Comparison of ENCODE assay signal across 8 cellular contexts in the genomic region with DNA sequence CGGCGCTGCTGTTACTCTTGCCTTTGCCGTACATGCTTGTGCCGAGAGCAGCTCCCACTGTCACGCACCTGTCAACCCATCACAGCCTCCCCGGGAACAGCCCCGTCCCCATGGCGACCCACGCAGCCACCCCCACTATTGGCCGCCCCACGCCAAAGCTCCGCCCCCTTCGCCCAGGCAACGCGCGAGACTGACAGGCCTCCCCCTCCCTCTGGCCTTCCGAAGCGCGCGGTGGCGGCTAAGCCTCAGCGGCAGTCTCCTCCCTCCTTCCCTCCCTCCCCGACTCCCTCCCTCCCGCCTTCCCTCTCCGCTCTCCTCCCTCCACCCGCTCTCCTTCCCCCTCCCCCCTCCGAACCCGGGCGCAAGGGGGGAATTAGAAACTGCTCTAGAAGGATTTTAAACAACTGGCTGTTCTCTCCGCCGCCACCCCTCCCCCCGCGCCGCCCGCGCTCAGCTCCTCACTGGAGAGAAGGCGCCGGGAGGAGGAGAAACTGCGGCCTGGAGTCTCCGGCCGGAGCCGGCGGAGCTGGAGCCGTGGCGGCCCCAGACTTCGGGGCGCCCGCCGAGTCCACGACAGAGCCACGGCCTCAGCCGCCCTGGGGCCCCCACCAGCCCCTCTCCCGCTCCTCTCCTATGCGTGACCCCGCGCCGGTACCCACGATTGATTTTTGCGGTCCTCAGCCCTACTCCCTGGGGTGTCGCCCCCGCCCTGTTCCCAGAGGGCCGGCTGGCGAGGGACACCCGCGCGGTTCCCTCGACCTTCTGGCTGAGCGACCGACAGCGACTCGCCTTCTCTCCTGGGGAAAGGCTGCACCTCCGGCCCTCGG. TPM values are rescaled to one million over a fixed set of nuclear protein-coding genes. Genes with fewer than 3 reads are reported as not detected.
DNase-seq lines count a peak whose midpoint lies in the region; ATAC-seq and TF ChIP-seq lines count a peak whose summit lies in the region.

TSS of gene SSBP2 (minus strand) at position 89 of the 827 bp plus-strand sequence. CDS start at position 34, 55 bp downstream.

- TF ChIP-seq CTCF in C4-2B (conservative IDR thresholded peaks at IDR 0.05) = no peak
- no peak for TF ChIP-seq CTCF in left lung (IDR thresholded peaks at IDR 0.05)

- DNase-seq in NCI-H526 treated with DMSO at 0.1 percent for 48 hours (lab: John Stamatoyannopoulos, UW) = peak; percentile 95
- DNase-seq in activated CD4-positive, alpha-beta T cell treated with anti-CD3 and anti-CD28 coated beads, Interleukin-2, amount 50 U/mL, for 1 hour = peak; percentile 100
- peak; percentile 98 for DNase-seq in dedifferentiated amniotic fluid mesenchymal stem cell (ENCODE audit: extremely low spot score)
- peak; percentile 99 to 100 for DNase-seq in left lung
- DNase-seq in stimulated activated CD4-positive, alpha-beta T cell treated with anti-CD3 and anti-CD28 coated beads, Interleukin-2, amount 100 ng/mL, for 4 hours (ENCODE audit: low read depth) = peak; percentile 99

- H3K36me3 ChIP-seq in left lung = no peaks in the 10 kb centered on the region

- H3K4me1 ChIP-seq in left lung = peaks cover 10 to 38% of the 10 kb centered on the region in 2 donors

- intact Hi-C loops in left lung (cut with DNase I) = loop anchor here (5.0 to 10.0 kb wide), 3 partner anchors 36 to 224 kb away; partner anchors contain the start of gene ATG10 (in 1 of the 2)

- H3K27me3 ChIP-seq in left lung = peaks cover 0 to 10% of the 10 kb centered on the region in 2 donors

- H3K9me3 ChIP-seq in left lung = no peaks in the 10 kb centered on the region

- ATAC-seq in GM19351 (IDR thresholded peaks at IDR 0.05; ENCODE audit: unreplicated experiment) = peak; percentile 68
- ATAC-seq in HG03520 (IDR thresholded peaks at IDR 0.05; ENCODE audit: unreplicated experiment) = peak; percentile 67
- ATAC-seq in left lung = peak; percentile 94

- H3K27ac ChIP-seq in C4-2B (peak within 1 kb of the TSS; percentile 88), left lung (peak within 1 kb of the TSS; percentile 98)

- peak within 1 kb of the TSS; percentile 65 to 84 for H3K4me3 ChIP-seq in left lung

RNA-seq across cellular contexts. Expression of gene SSBP2, which starts in this region (rescaled TPM):
- total RNA-seq in left lung = 10 to 100 TPM; 31.6 to 37.3 TPM

Comparison
In these comparisons a context has a peak if more than half of its experiments do, and no peak if none do; other contexts are left out.
1. Peak in every context shown above with its lines: DNase-seq, ATAC-seq, H3K4me3 ChIP-seq and H3K27ac ChIP-seq.